Comparison of ENCODE assay signal across 13 cellular contexts in genomic region chr4:175823015-175823741, GRCh38. TPM values are rescaled to one million over a fixed set of nuclear protein-coding genes. Genes with fewer than 3 reads are reported as not detected.
DNase-seq lines count a peak whose midpoint lies in the region; ATAC-seq, FAIRE-seq and TF ChIP-seq lines count a peak whose summit lies in the region.
"Had no signal": no experiment of that assay in that cellular context is flagged by ENCODE, and none has a peak within 500 bp of the region (broad histone marks: within the 10 kb centered on the region; RNA-seq: fewer than 3 reads in every experiment).

No MANE protein-coding gene starts in this region.

- no peak for TF ChIP-seq CTCF in GM06990 (IDR thresholded peaks at IDR 0.05; ENCODE audit: insufficient read depth, low read length, poor library complexity, severe bottlenecking)
- no peak for TF ChIP-seq CTCF in glutamatergic neuron (IDR thresholded peaks at IDR 0.05; ENCODE audit: partially characterized antibody, unreplicated experiment)
- TF ChIP-seq CTCF in pancreas (IDR thresholded peaks at IDR 0.05): no peak

- ATAC-seq in GM19043 (IDR thresholded peaks at IDR 0.05; ENCODE audit: low read depth, unreplicated experiment) (peak; percentile 94), HG02571 (IDR thresholded peaks at IDR 0.05; ENCODE audit: unreplicated experiment) (peak; percentile 68), HG03139 (IDR thresholded peaks at IDR 0.05; ENCODE audit: unreplicated experiment) (peak; percentile 82), pancreas (no peak)
- ATAC-seq: stimulated activated naive CD8-positive, alpha-beta T cell treated with anti-CD3 and anti-CD28 coated beads, Interleukin-15, Interleukin-2, amounts not matched to agents 100 U/mL and 50 U/mL, for 24 hours had no signal

- H3K27ac ChIP-seq in pancreas: no peak overlapping the region
- H3K27ac ChIP-seq: 22Rv1, esophagus muscularis mucosa had no signal

- H3K27ac Mint-ChIP-seq in glutamatergic neuron (ENCODE audit: unreplicated experiment): no peak overlapping the region

- intact Hi-C loops in pancreas (cut with DNase I): no loop called here

- no peaks in the 10 kb centered on the region for H3K36me3 ChIP-seq in GM06990 (ENCODE audit: control insufficient read depth, insufficient read depth, low read length)
- no peaks in the 10 kb centered on the region for H3K36me3 ChIP-seq in pancreas
- H3K36me3 ChIP-seq: esophagus muscularis mucosa had no signal

- no peaks in the 10 kb centered on the region for H3K9me3 Mint-ChIP-seq in glutamatergic neuron (ENCODE audit: unreplicated experiment)

- H3K27me3 Mint-ChIP-seq in glutamatergic neuron (ENCODE audit: unreplicated experiment): no peaks in the 10 kb centered on the region

- 53 to 60% methylated on average over 6 of the region's 6 CpGs for WGBS in pancreas, 2 donors

- no peak for FAIRE-seq in pancreas (lab: Jason Lieb, UNC)

- no peaks in the 10 kb centered on the region for H3K27me3 ChIP-seq in GM06990 (replicated peaks; ENCODE audit: control insufficient read depth, insufficient read depth, low read length)
- H3K27me3 ChIP-seq in pancreas: no peaks in the 10 kb centered on the region
- H3K27me3 ChIP-seq: esophagus muscularis mucosa had no signal

- H3K4me1 Mint-ChIP-seq in glutamatergic neuron (ENCODE audit: low read depth, unreplicated experiment): no peaks in the 10 kb centered on the region

- no peak overlapping the region for H3K4me3 Mint-ChIP-seq in glutamatergic neuron (ENCODE audit: unreplicated experiment)

- H3K4me3 ChIP-seq in GM06990 (replicated peaks; ENCODE audit: low read depth, low read length): no peak overlapping the region
- no peak overlapping the region for H3K4me3 ChIP-seq in pancreas
- H3K4me3 ChIP-seq: esophagus muscularis mucosa had no signal

- H3K4me1 ChIP-seq in pancreas: no peaks in the 10 kb centered on the region

- no peaks in the 10 kb centered on the region for H3K36me3 Mint-ChIP-seq in glutamatergic neuron (ENCODE audit: unreplicated experiment)

- H3K9me3 ChIP-seq in pancreas: no peaks in the 10 kb centered on the region
- H3K9me3 ChIP-seq: esophagus muscularis mucosa had no signal

- peak; percentile 78 for DNase-seq in GM06990 (ENCODE audit: extremely low read depth, insufficient read length)
- DNase-seq in glutamatergic neuron: no peak
- no peak for DNase-seq in DMS 273 (lab: John Stamatoyannopoulos, UW; ENCODE audit: unreplicated experiment)
- no peak for DNase-seq in HT-29 (ENCODE audit: low spot score)
- no peak for DNase-seq in pancreas
- DNase-seq: mesendoderm; posterior cingulate gyrus; stimulated activated naive CD8-positive, alpha-beta T cell treated with anti-CD3 and anti-CD28 coated beads, Interleukin-15, Interleukin-2, amounts not matched to agents 100 U/mL and 50 U/mL, for 24 hours had no signal

RNA-seq across cellular contexts. Expression of gene GPM6A, which starts 11.1 kb away (rescaled TPM):
- total RNA-seq in glutamatergic neuron (ENCODE audit: unreplicated experiment): 97.4 TPM
- not detected in 2 replicates for total RNA-seq in HT-29 (2014; rRNA removed; shearing (Covaris generic))
- total RNA-seq in pancreas: 1 to 10 TPM in 4 of 6 donors, under 1 TPM in 2; 0.37 to 2.4 (median 1.5) TPM
- 1 to 10 TPM in 1 of 2 donors, under 1 TPM in 1; 0.46 to 5.0 TPM for polyA plus RNA-seq in pancreas

Comparison
In these comparisons a context has a peak if more than half of its experiments do, and no peak if none do; other contexts are left out.
1. ATAC-seq: peak in GM19043 (single experiment), HG02571 (single experiment) and HG03139 (single experiment); none in pancreas (0 of 4).
2. RNA of gene GPM6A, which starts 11.1 kb away (total RNA-seq): 97.4 TPM in glutamatergic neuron (single experiment); 0.37 to 2.4 TPM in pancreas and not detected in HT-29; every median in the first group is over 10 times any median in the second.